Comparison of ENCODE assay signal across 24 cellular contexts in genomic region chr12:47940773-47941474, GRCh38. TPM values are rescaled to one million over a fixed set of nuclear protein-coding genes. Genes with fewer than 3 reads are reported as not detected.
DNase-seq lines count a peak whose midpoint lies in the region; ATAC-seq and TF ChIP-seq lines count a peak whose summit lies in the region.
"Had no signal": no experiment of that assay in that cellular context is flagged by ENCODE, and none has a peak within 500 bp of the region (broad histone marks: within the 10 kb centered on the region; RNA-seq: fewer than 3 reads in every experiment).

No MANE protein-coding gene starts in this region.

- peaks cover 5% of the 10 kb centered on the region for H3K4me1 Mint-ChIP-seq in endothelial cell (ENCODE audit: unreplicated experiment)
- peaks cover 36% of the 10 kb centered on the region for H3K4me1 Mint-ChIP-seq in nephron progenitor cell
- peaks cover 7% of the 10 kb centered on the region for H3K4me1 Mint-ChIP-seq in activated CD8-positive, alpha-beta T cell treated with anti-CD3 and anti-CD28 coated beads, Interleukin-2, amount 10 ng/mL, durations not matched to agents 7 days and 5 days (ENCODE audit: low read depth)
- peaks cover 9% of the 10 kb centered on the region for H3K4me1 Mint-ChIP-seq in T-helper 17 cell

- H3K9me3 ChIP-seq in T-helper 17 cell (ENCODE audit: control insufficient read depth, low read length, poor library complexity, severe bottlenecking): no peaks in the 10 kb centered on the region
- H3K9me3 ChIP-seq: HAP-1 had no signal

- no peaks in the 10 kb centered on the region for H3K9me3 Mint-ChIP-seq in endothelial cell (ENCODE audit: unreplicated experiment)
- no peaks in the 10 kb centered on the region for H3K9me3 Mint-ChIP-seq in nephron progenitor cell
- H3K9me3 Mint-ChIP-seq in activated CD8-positive, alpha-beta T cell treated with anti-CD3 and anti-CD28 coated beads, Interleukin-2, amount 10 ng/mL, durations not matched to agents 7 days and 5 days (ENCODE audit: insufficient read depth): no peaks in the 10 kb centered on the region
- H3K9me3 Mint-ChIP-seq: CD4-positive, alpha-beta T cell had no signal

- POLR2A ChIA-PET in activated CD8-positive, alpha-beta T cell treated with anti-CD3 and anti-CD28 coated beads, Interleukin-2, amount 10 ng/mL, durations not matched to agents 7 days and 5 days (lab: Charles Lee): no interaction called here

- ATAC-seq in activated CD8-positive, alpha-beta T cell treated with anti-CD3 and anti-CD28 coated beads, Interleukin-2, amount 10 ng/mL, durations not matched to agents 7 days and 5 days: no peak
- ATAC-seq in T-helper 17 cell (no peak), GM21825 (IDR thresholded peaks at IDR 0.05; ENCODE audit: unreplicated experiment) (no peak)
- ATAC-seq: GM12878 had no signal

- peak overlapping the region; percentile 0 for H3K27ac Mint-ChIP-seq in endothelial cell (ENCODE audit: unreplicated experiment)
- H3K27ac Mint-ChIP-seq in nephron progenitor cell: peak overlapping the region; percentile 13
- no peak overlapping the region for H3K27ac Mint-ChIP-seq in activated CD8-positive, alpha-beta T cell treated with anti-CD3 and anti-CD28 coated beads, Interleukin-2, amount 10 ng/mL, durations not matched to agents 7 days and 5 days
- H3K27ac Mint-ChIP-seq in T-helper 17 cell: no peak overlapping the region
- H3K27ac Mint-ChIP-seq: B cell; CD4-positive, alpha-beta T cell; IgD-negative memory B cell had no signal

- H3K4me3 Mint-ChIP-seq in endothelial cell (ENCODE audit: unreplicated experiment) (peak overlapping the region; percentile 43), nephron progenitor cell (peak overlapping the region; percentile 7), T-helper 17 cell (no peak overlapping the region)
- no peak overlapping the region for H3K4me3 Mint-ChIP-seq in activated CD8-positive, alpha-beta T cell treated with anti-CD3 and anti-CD28 coated beads, Interleukin-2, amount 10 ng/mL, durations not matched to agents 7 days and 5 days
- H3K4me3 Mint-ChIP-seq: B cell; CD4-positive, alpha-beta T cell; IgD-negative memory B cell had no signal

- no peak for TF ChIP-seq CTCF in endothelial cell (IDR thresholded peaks at IDR 0.05; ENCODE audit: unreplicated experiment)
- no peak for TF ChIP-seq CTCF in nephron progenitor cell (IDR thresholded peaks at IDR 0.05)

- CTCF ChIA-PET in activated CD8-positive, alpha-beta T cell treated with anti-CD3 and anti-CD28 coated beads, Interleukin-2, amount 10 ng/mL, durations not matched to agents 7 days and 5 days (lab: Charles Lee): interaction anchor here (0.9 to 1.5 kb wide), 3 partner anchors 22 to 248 kb away, joined by 3 to 5 read pairs (median 3); partner anchors contain the start of gene TMEM106C

- peaks cover 3% of the 10 kb centered on the region for H3K36me3 Mint-ChIP-seq in endothelial cell (ENCODE audit: low read depth, unreplicated experiment)
- H3K36me3 Mint-ChIP-seq in nephron progenitor cell (ENCODE audit: low read depth): no peaks in the 10 kb centered on the region
- H3K36me3 Mint-ChIP-seq in activated CD8-positive, alpha-beta T cell treated with anti-CD3 and anti-CD28 coated beads, Interleukin-2, amount 10 ng/mL, durations not matched to agents 7 days and 5 days (ENCODE audit: low read depth): no peaks in the 10 kb centered on the region
- H3K36me3 Mint-ChIP-seq in T-helper 17 cell (ENCODE audit: low read depth): peaks cover 6% of the 10 kb centered on the region
- H3K36me3 Mint-ChIP-seq: IgD-negative memory B cell had no signal

- H3K27me3 Mint-ChIP-seq in endothelial cell (ENCODE audit: unreplicated experiment) (peaks cover 13% of the 10 kb centered on the region), nephron progenitor cell (ENCODE audit: low read depth, poor library complexity) (peaks cover 10% of the 10 kb centered on the region), T-helper 17 cell (peaks cover 25% of the 10 kb centered on the region)
- peaks cover 25% of the 10 kb centered on the region for H3K27me3 Mint-ChIP-seq in activated CD8-positive, alpha-beta T cell treated with anti-CD3 and anti-CD28 coated beads, Interleukin-2, amount 10 ng/mL, durations not matched to agents 7 days and 5 days (ENCODE audit: low read depth)

- DNase-seq in activated effector memory CD4-positive, alpha-beta T cell treated with anti-CD3 and anti-CD28 coated beads, Interleukin-2, amount 50 U/mL, for 16 hours: peak; percentile 62
- no peak for DNase-seq in activated effector memory CD4-positive, alpha-beta T cell treated with Interleukin-2 at 50 U/mL for 16 hours
- DNase-seq in endothelial cell (ENCODE audit: low spot score): no peak
- no peak for DNase-seq in nephron progenitor cell
- no peak for DNase-seq in superior temporal gyrus (ENCODE audit: extremely low spot score)
- no peak for DNase-seq in activated CD8-positive, alpha-beta T cell treated with anti-CD3 and anti-CD28 coated beads, Interleukin-2, amount 10 ng/mL, durations not matched to agents 7 days and 5 days
- no peak for DNase-seq in T-helper 17 cell
- DNase-seq: 8988T; CD4-positive, alpha-beta T cell; DMS153; Karpas-422; NCI-H1048; NCI-H1436; NCI-H1930; NCI-H226; NCI-H524; NCI-H82; RPMI8226; SHP77 treated with DMSO at 0.1 percent for 48 hours had no signal

RNA-seq across cellular contexts. Expression of gene TMEM106C, which starts 22.5 kb away (rescaled TPM):
- total RNA-seq in endothelial cell (ENCODE audit: unreplicated experiment): 41.0 TPM
- 100 to 1,000 TPM; 139 to 140 TPM for total RNA-seq in activated CD8-positive, alpha-beta T cell treated with anti-CD3 and anti-CD28 coated beads, Interleukin-2, amount 10 ng/mL, durations not matched to agents 7 days and 5 days
- total RNA-seq in T-helper 17 cell: 10 to 100 TPM; 17.5 to 20.5 TPM

RNA-seq across cellular contexts. Expression of gene VDR, which starts 36.1 kb away (rescaled TPM):
- total RNA-seq in endothelial cell (ENCODE audit: unreplicated experiment) (2.3 TPM), T-helper 17 cell (1 to 10 TPM; 1.8 to 4.5 TPM)
- 10 to 100 TPM; 13.2 to 14.5 TPM for total RNA-seq in activated CD8-positive, alpha-beta T cell treated with anti-CD3 and anti-CD28 coated beads, Interleukin-2, amount 10 ng/mL, durations not matched to agents 7 days and 5 days

Comparison
In these comparisons a context has a peak if more than half of its experiments do, and no peak if none do; other contexts are left out.
1. H3K27ac Mint-ChIP-seq: peak in endothelial cell (single experiment) and nephron progenitor cell (single experiment); none in activated CD8-positive, alpha-beta T cell treated with anti-CD3 and anti-CD28 coated beads, Interleukin-2, amount 10 ng/mL, durations not matched to agents 7 days and 5 days (single experiment) and T-helper 17 cell (single experiment).
2. H3K4me3 Mint-ChIP-seq: peak in endothelial cell (single experiment) and nephron progenitor cell (single experiment); none in activated CD8-positive, alpha-beta T cell treated with anti-CD3 and anti-CD28 coated beads, Interleukin-2, amount 10 ng/mL, durations not matched to agents 7 days and 5 days (single experiment) and T-helper 17 cell (single experiment).